Comparison of ENCODE assay signal across 21 cellular contexts in the genomic region with DNA sequence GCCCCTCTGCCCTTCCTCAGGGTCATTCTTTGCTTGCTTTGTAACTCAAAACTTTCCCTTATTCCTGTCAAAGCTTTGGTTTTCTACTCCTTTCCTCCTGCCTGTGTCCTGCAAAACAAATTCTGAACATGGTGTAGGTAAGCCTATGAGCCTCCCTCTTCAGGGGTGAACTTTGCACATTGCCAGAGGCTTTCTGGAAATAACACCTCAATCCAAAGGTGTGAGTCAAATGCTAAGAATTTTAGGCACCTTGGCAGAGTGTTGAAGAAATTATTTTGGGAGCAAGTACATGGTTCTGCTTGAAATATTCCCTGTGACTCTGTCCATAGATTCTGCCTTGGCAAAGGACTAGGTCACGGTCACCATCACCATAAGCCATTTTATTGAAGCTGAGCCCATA.
"Had no signal": no experiment of that assay in that cellular context is flagged by ENCODE, and none has a peak within 500 bp of the region (broad histone marks: within the 10 kb centered on the region; RNA-seq: fewer than 3 reads in every experiment).

No MANE protein-coding gene starts in this region.

- H3K27ac ChIP-seq: RWPE1 had no signal

- DNase-seq: IMR-90, Karpas-422, KG1, MM.1S, NCI-H1092 treated with DMSO at 0.1 percent for 48 hours, NCI-H1436, NCI-H187, NCI-H2029, NCI-H2081 treated with DMSO at 0.1 percent for 48 hours, NCI-H2171, NCI-H226, NCI-H446, NCI-H510A, NCI-H524 treated with DMSO at 0.1 percent for 48 hours, NCI-H69, NCI-H774, PC-3, SK-N-SH had no signal

- H3K9me3 ChIP-seq: SK-N-SH had no signal

- FAIRE-seq: HepG2 had no signal

- H3K4me2 ChIP-seq: SK-N-SH had no signal

- H3K9ac ChIP-seq: SK-N-SH had no signal

- ATAC-seq: HepG2, Panc1, PC-3 had no signal
